Comparison of ENCODE assay signal across 14 cellular contexts in genomic region chr16:27319257-27319965, GRCh38. TPM values are rescaled to one million over a fixed set of nuclear protein-coding genes. Genes with fewer than 3 reads are reported as not detected.
DNase-seq lines count a peak whose midpoint lies in the region; ATAC-seq, FAIRE-seq and TF ChIP-seq lines count a peak whose summit lies in the region.
"Had no signal": no experiment of that assay in that cellular context is flagged by ENCODE, and none has a peak within 500 bp of the region (broad histone marks: within the 10 kb centered on the region; RNA-seq: fewer than 3 reads in every experiment).

No MANE protein-coding gene starts in this region.

- TF ChIP-seq POLR2A in heart left ventricle (IDR thresholded peaks at IDR 0.05) (no peak), GM12878 (IDR thresholded peaks at IDR 0.05; ENCODE audit: low read depth, low read length) (no peak), uterus (IDR thresholded peaks at IDR 0.05) (no peak), GM18505 (IDR thresholded peaks at IDR 0.05; ENCODE audit: borderline replicate concordance, extremely low read depth, insufficient read depth, insufficient read length) (no peak)

- CTCF ChIA-PET in GM12878 (lab: Yijun Ruan, JAX), result interaction anchor here (0.7 to 9.0 kb wide), 6 partner anchors 9 to 139 kb away, joined by 3 to 119 read pairs (median 13); no protein-coding TSS in a partner anchor

- no peak for ATAC-seq in heart right ventricle
- no peak for ATAC-seq in heart left ventricle
- ATAC-seq in GM12878, result no peak
- peak; percentile 23 for ATAC-seq in mucosa of descending colon
- ATAC-seq in activated CD4-positive, CD25-positive, alpha-beta regulatory T cell treated with anti-CD3 and anti-CD28 coated beads, Interleukin-2, amount 50 U/mL, for 24 hours, result no peak
- ATAC-seq in GM18505 (IDR thresholded peaks at IDR 0.05; ENCODE audit: unreplicated experiment), result no peak
- ATAC-seq: HCT116 had no signal

- BruUV-seq in GM12878 (replicated peaks; lab: Mats Ljungman, UMichigan), result TSS peak; percentile 1

- H3K4me3 ChIP-seq in heart right ventricle, result peak overlapping the region in 1 of 10 donors; percentile 19
- peak overlapping the region in 1 of 12 donors; percentile 97 for H3K4me3 ChIP-seq in heart left ventricle
- H3K4me3 ChIP-seq in GM12878, result no peak overlapping the region
- H3K4me3 ChIP-seq in mucosa of descending colon, result no peak overlapping the region
- no peak overlapping the region for H3K4me3 ChIP-seq in uterus
- H3K4me3 ChIP-seq: SK-N-MC had no signal

- peaks cover 0 to 14% (median 0%) of the 10 kb centered on the region in 7 donors for H3K27me3 ChIP-seq in heart right ventricle
- H3K27me3 ChIP-seq in heart left ventricle, result peaks cover 0 to 4% (median 0%) of the 10 kb centered on the region in 9 donors
- H3K27me3 ChIP-seq in GM12878 (replicated peaks in 1 of 2; ENCODE audit: control insufficient read depth in 2 of 2, insufficient read depth in 2 of 2, low read length in 1 of 2), result no peaks in the 10 kb centered on the region
- no peaks in the 10 kb centered on the region for H3K27me3 ChIP-seq in uterus

- no peak for FAIRE-seq in GM12878 (lab: Jason Lieb, UNC)
- FAIRE-seq: endothelial cell of umbilical vein, islet of Langerhans had no signal

- no peak for TF ChIP-seq RAD21 in GM12878 (IDR thresholded peaks at IDR 0.05; ENCODE audit: insufficient read depth, low read depth, low read length)

- TF ChIP-seq CTCF in heart right ventricle (IDR thresholded peaks at IDR 0.05), result no peak
- no peak for TF ChIP-seq CTCF in heart left ventricle (IDR thresholded peaks at IDR 0.05)
- TF ChIP-seq CTCF in GM12878 (IDR thresholded peaks at IDR 0.05 in 2 of 3, conservative IDR thresholded peaks at IDR 0.05 in 1 of 3; ENCODE audit: control insufficient read depth in 2 of 3, extremely low read depth in 1 of 3, insufficient read depth in 1 of 3, low read depth in 3 of 3, low read length in 3 of 3), result no peak
- no peak for TF ChIP-seq CTCF in mucosa of descending colon (IDR thresholded peaks at IDR 0.05)
- TF ChIP-seq CTCF in uterus (IDR thresholded peaks at IDR 0.05), result no peak

- WGBS in heart right ventricle, 2 donors, result 93 to 94% methylated on average over 13 of the region's 13 CpGs
- WGBS in heart left ventricle, 4 donors, result 90 to 96% (median 94%) methylated on average over 13 of the region's 13 CpGs
- 91% methylated on average over 13 of the region's 13 CpGs for WGBS in GM12878 (ENCODE audit: insufficient coverage, insufficient replicate concordance, low lambda C conversion rate, missing lambda C conversion rate)

- DNase-seq in heart right ventricle (no peak), heart left ventricle (no peak), GM12878 (ENCODE audit: low read depth, low spot score) (no peak), mucosa of descending colon (no peak), uterus (peak; percentile 10 to 19)
- no peak for DNase-seq in stimulated activated CD4-positive, alpha-beta T cell treated with anti-CD3 and anti-CD28 coated beads, Interleukin-12 subunit alpha, Interleukin-12 subunit beta, amount 100 ng/mL, for 4 hours
- DNase-seq: Caco-2, NCI-H2081 treated with DMSO at 0.1 percent for 48 hours had no signal

- H4K20me1 ChIP-seq in GM12878 (ENCODE audit: control insufficient read depth, insufficient read depth), result peaks cover 5% of the 10 kb centered on the region

- H3K27ac ChIP-seq in heart right ventricle (peak overlapping the region in 6 of 10 donors; percentile 3 to 100 (median 88)), heart left ventricle (peak overlapping the region in 5 of 12 donors; percentile 30 to 99 (median 44)), GM12878 (ENCODE audit: control insufficient read depth, insufficient read depth) (peak overlapping the region; percentile 45; the same call in 1 of the 2 replicates), uterus (peak overlapping the region; percentile 72 to 96)
- H3K27ac ChIP-seq: SK-N-MC had no signal

- POLR2A ChIA-PET in GM12878 (lab: Charles Lee), result interaction anchor here (0.6 to 3.1 kb wide), 9 partner anchors 47 to 140 kb away, joined by 3 to 11 read pairs (median 3); partner anchors contain the start of genes IL21R and KDM8

- H3K4me2 ChIP-seq in GM12878 (ENCODE audit: control insufficient read depth, insufficient read depth), result peak overlapping the region; percentile 81

- TF ChIP-seq EP300 in GM12878 (IDR thresholded peaks at IDR 0.05; ENCODE audit: borderline replicate concordance in 1 of 2, control insufficient read depth in 1 of 2, low read depth in 2 of 2, low read length in 2 of 2), result no peak

- RAD21 ChIA-PET in GM12878 (lab: Charles Lee; ENCODE audit: unreplicated experiment), result interaction anchor here (1.0 to 8.3 kb wide), 5 partner anchors 47 to 131 kb away, joined by 3 to 93 read pairs (median 5); no protein-coding TSS in a partner anchor

- in situ Hi-C loops in GM12878 (cut with MboI), result loop anchor here (5.0 kb wide), 1 partner anchor 82 kb away; no protein-coding TSS in a partner anchor

- H3K9me3 ChIP-seq in heart right ventricle, result no peaks in the 10 kb centered on the region
- no peaks in the 10 kb centered on the region for H3K9me3 ChIP-seq in heart left ventricle
- no peaks in the 10 kb centered on the region for H3K9me3 ChIP-seq in GM12878 (replicated peaks; ENCODE audit: control insufficient read depth, insufficient read depth, low read length)
- no peaks in the 10 kb centered on the region for H3K9me3 ChIP-seq in mucosa of descending colon
- no peaks in the 10 kb centered on the region for H3K9me3 ChIP-seq in uterus
- H3K9me3 ChIP-seq: Caco-2 had no signal

- intact Hi-C loops in heart right ventricle (cut with DNase I), result loop anchor here in 6 of 10 donors (5.0 to 10.0 kb wide), 5 partner anchors 45 to 85 kb away; no protein-coding TSS in a partner anchor
- intact Hi-C loops in heart left ventricle (cut with DNase I), result loop anchor here in 7 of 10 donors (5.0 to 10.0 kb wide), 5 partner anchors 48 to 85 kb away; partner anchors contain the start of gene NSMCE1 (in 1 of the 7)
- intact Hi-C loops in GM12878 (cut with micrococcal nuclease; ENCODE audit: unreplicated experiment), result loop anchor here (5.0 kb wide), 2 partner anchors 48 to 52 kb away; partner anchors contain the start of gene NSMCE1
- intact Hi-C loops in mucosa of descending colon (cut with DNase I, micrococcal nuclease), result loop anchor here in 1 of 2 donors (10.0 kb wide), 1 partner anchor 85 kb away; no protein-coding TSS in a partner anchor
- intact Hi-C loops in uterus (cut with DNase I; ENCODE audit: low total_unique reads), result no loop called here

- H3K4me1 ChIP-seq in heart right ventricle (peaks cover 0 to 99% (median 32%) of the 10 kb centered on the region in 9 donors), heart left ventricle (peaks cover 0 to 99% (median 26%) of the 10 kb centered on the region in 12 donors), GM12878 (ENCODE audit: control insufficient read depth, insufficient read depth, low read length) (peaks cover 30% of the 10 kb centered on the region), mucosa of descending colon (ENCODE audit: low read depth) (peaks cover 82% of the 10 kb centered on the region), uterus (peaks cover 0 to 18% of the 10 kb centered on the region in 2 donors)

- SMC1A ChIA-PET in GM12878 (lab: Charles Lee; ENCODE audit: uncharacterized antibody, unreplicated experiment), result interaction anchor here (0.8 to 9.6 kb wide), 12 partner anchors 9 to 81 kb away, joined by 3 to 88 read pairs (median 5); no protein-coding TSS in a partner anchor

- H3K36me3 ChIP-seq in heart right ventricle (peaks cover 0 to 45% (median 0%) of the 10 kb centered on the region in 9 donors), heart left ventricle (peaks cover 0 to 28% (median 0%) of the 10 kb centered on the region in 9 donors), GM12878 (ENCODE audit: control insufficient read depth in 2 of 2, insufficient read depth in 2 of 2, low read length in 1 of 2) (no peaks in the 10 kb centered on the region; a peak in 1 of 4 replicates), mucosa of descending colon (ENCODE audit: low read depth) (no peaks in the 10 kb centered on the region), uterus (no peaks in the 10 kb centered on the region)

- H3K79me2 ChIP-seq in GM12878 (ENCODE audit: control insufficient read depth, insufficient read depth, low read length), result peaks cover 82% of the 10 kb centered on the region

- peak overlapping the region; percentile 10; the same call in 1 of the 2 replicates for H3K9ac ChIP-seq in GM12878 (ENCODE audit: control insufficient read depth, insufficient read depth, low read length)

- H2AFZ ChIP-seq in GM12878 (ENCODE audit: control insufficient read depth, low read depth, low read length), result no peak overlapping the region

RNA-seq across cellular contexts. Expression of gene IL4R, which starts 5.6 kb away (rescaled TPM):
- total RNA-seq in heart right ventricle, result 10 to 100 TPM in 4 of 10 donors, 1 to 10 TPM in 6; 5.0 to 28.9 (median 9.7) TPM
- polyA plus RNA-seq in heart right ventricle, result 10 to 100 TPM; 10.0 to 10.2 TPM
- 10 to 100 TPM in 4 of 9 donors, 1 to 10 TPM in 5; 6.7 to 47.4 (median 8.2) TPM for total RNA-seq in heart left ventricle
- 1 to 10 TPM; 5.8 to 9.9 TPM for polyA plus RNA-seq in heart left ventricle
- 148 and 149 TPM in 2 replicates for total RNA-seq in GM12878 (2013; cell fraction: nucleolus; rRNA removed)
- total RNA-seq in GM12878 (2014; rRNA removed), result 36.5 and 39.0 TPM in 2 replicates
- total RNA-seq in GM12878 (2014; rRNA removed; fragmentation: Illumina TruSeq; extraction: Trizol), result 33.8 and 34.3 TPM in 2 replicates
- 69.5 and 70.4 TPM in 2 replicates for total RNA-seq in GM12878 (2021)
- 13.1 TPM for polyA plus RNA-seq in GM12878 (2011; ENCODE audit: low read depth)
- polyA plus RNA-seq in GM12878 (2011; rRNA removed), result 42.8 and 69.2 TPM in 2 replicates
- 69.2 and 84.8 TPM in 2 replicates for polyA plus RNA-seq in GM12878 (2011; cell fraction: cytosol; rRNA removed)
- 107 and 118 TPM in 2 replicates for polyA plus RNA-seq in GM12878 (2011; cell fraction: nucleus; rRNA removed)
- 20.4 and 21.2 TPM in 2 replicates for polyA plus RNA-seq in GM12878 (2012)
- 19.4 and 39.4 TPM in 2 replicates for polyA plus RNA-seq in GM12878 (2014; fragmentation: Illumina TruSeq; extraction: Trizol)
- 1 to 10 TPM; 2.6 to 8.5 TPM for polyA plus RNA-seq in GM12878 (2014; fragmentation: Nextera tagmentation; extraction: Ambion mirVana)
- polyA plus RNA-seq in GM12878 (2014; rRNA removed), result 67.3 and 68.6 TPM in 2 replicates
- 10 to 100 TPM; 13.8 to 17.6 TPM for polyA plus RNA-seq in GM12878 (2016; fragmentation: Nextera tagmentation; extraction: Ambion mirVana)
- polyA minus RNA-seq in GM12878 (2011; rRNA and poly(A)+ RNA removed), result 60.5 and 84.7 TPM in 2 replicates
- polyA minus RNA-seq in GM12878 (2011; cell fraction: cytosol; rRNA and poly(A)+ RNA removed), result 17.0 and 20.3 TPM in 2 replicates
- polyA minus RNA-seq in GM12878 (2011; cell fraction: nucleus; rRNA and poly(A)+ RNA removed), result 32.0 and 57.7 TPM in 2 replicates
- total RNA-seq in mucosa of descending colon, result 100 to 1,000 TPM; 131 to 207 (median 164) TPM
- total RNA-seq in uterus, result 100 to 1,000 TPM in 1 of 4 donors, 10 to 100 TPM in 2, 1 to 10 TPM in 1; 9.4 to 137 (median 45.4) TPM

RNA-seq across cellular contexts. Expression of gene NSMCE1, which starts 50.8 kb away (rescaled TPM):
- 10 to 100 TPM; 33.5 to 46.3 (median 38.1) TPM for total RNA-seq in heart right ventricle
- polyA plus RNA-seq in heart right ventricle, result 10 to 100 TPM; 36.1 to 57.1 TPM
- 10 to 100 TPM; 29.6 to 48.7 (median 36.8) TPM for total RNA-seq in heart left ventricle
- 10 to 100 TPM; 38.2 to 40.1 TPM for polyA plus RNA-seq in heart left ventricle
- total RNA-seq in GM12878 (2013; cell fraction: nucleolus; rRNA removed), result 24.2 and 43.2 TPM in 2 replicates
- 62.8 and 69.0 TPM in 2 replicates for total RNA-seq in GM12878 (2014; rRNA removed)
- 63.8 and 66.7 TPM in 2 replicates for total RNA-seq in GM12878 (2014; rRNA removed; fragmentation: Illumina TruSeq; extraction: Trizol)
- total RNA-seq in GM12878 (2021), result 62.4 and 66.5 TPM in 2 replicates
- polyA plus RNA-seq in GM12878 (2011; ENCODE audit: low read depth), result 55.0 TPM
- 51.7 and 54.0 TPM in 2 replicates for polyA plus RNA-seq in GM12878 (2011; rRNA removed)
- 47.5 and 49.5 TPM in 2 replicates for polyA plus RNA-seq in GM12878 (2011; cell fraction: cytosol; rRNA removed)
- 22.6 and 25.4 TPM in 2 replicates for polyA plus RNA-seq in GM12878 (2011; cell fraction: nucleus; rRNA removed)
- polyA plus RNA-seq in GM12878 (2012), result 68.4 and 73.3 TPM in 2 replicates
- 52.4 and 79.0 TPM in 2 replicates for polyA plus RNA-seq in GM12878 (2014; fragmentation: Illumina TruSeq; extraction: Trizol)
- polyA plus RNA-seq in GM12878 (2014; fragmentation: Nextera tagmentation; extraction: Ambion mirVana), result 100 to 1,000 TPM; 168 to 214 TPM
- 59.4 and 62.6 TPM in 2 replicates for polyA plus RNA-seq in GM12878 (2014; rRNA removed)
- 100 to 1,000 TPM; 110 to 120 TPM for polyA plus RNA-seq in GM12878 (2016; fragmentation: Nextera tagmentation; extraction: Ambion mirVana)
- 39.8 and 45.0 TPM in 2 replicates for polyA minus RNA-seq in GM12878 (2011; rRNA and poly(A)+ RNA removed)
- 11.5 and 16.8 TPM in 2 replicates for polyA minus RNA-seq in GM12878 (2011; cell fraction: cytosol; rRNA and poly(A)+ RNA removed)
- polyA minus RNA-seq in GM12878 (2011; cell fraction: nucleus; rRNA and poly(A)+ RNA removed), result 16.3 and 23.2 TPM in 2 replicates
- total RNA-seq in mucosa of descending colon, result 10 to 100 TPM; 39.3 to 50.1 (median 48.9) TPM
- total RNA-seq in uterus, result 10 to 100 TPM in 3 of 4 donors, 1 to 10 TPM in 1; 3.2 to 43.6 (median 35.6) TPM

Comparison
In these comparisons a context has a peak if more than half of its experiments do, and no peak if none do; other contexts are left out.
1. DNase-seq: peak in uterus (2 of 2); none in heart right ventricle (0 of 2), heart left ventricle (0 of 5), GM12878 (single experiment), mucosa of descending colon (0 of 3) and stimulated activated CD4-positive, alpha-beta T cell treated with anti-CD3 and anti-CD28 coated beads, Interleukin-12 subunit alpha, Interleukin-12 subunit beta, amount 100 ng/mL, for 4 hours (single experiment).